Comparison of ENCODE assay signal across 23 cellular contexts in genomic region chr4:7885216-7886134, GRCh38. TPM values are rescaled to one million over a fixed set of nuclear protein-coding genes. Genes with fewer than 3 reads are reported as not detected.
DNase-seq lines count a peak whose midpoint lies in the region; ATAC-seq and TF ChIP-seq lines count a peak whose summit lies in the region.
"Had no signal": no experiment of that assay in that cellular context is flagged by ENCODE, and none has a peak within 500 bp of the region (broad histone marks: within the 10 kb centered on the region; RNA-seq: fewer than 3 reads in every experiment).

No MANE protein-coding gene starts in this region.

- no peak for ATAC-seq in SK-N-SH treated with all-trans-retinoic acid at 6 μM for 48 hours
- ATAC-seq in GM18861 (IDR thresholded peaks at IDR 0.05; ENCODE audit: unreplicated experiment): no peak
- ATAC-seq in left colon: no peak
- ATAC-seq in GM21723 (IDR thresholded peaks at IDR 0.05; ENCODE audit: unreplicated experiment): no peak
- ATAC-seq: activated CD4-positive, CD25-positive, alpha-beta regulatory T cell treated with anti-CD3 and anti-CD28 coated beads, Interleukin-2, amount 50 U/mL, for 24 hours; activated naive CD4-positive, alpha-beta T cell treated with anti-CD3 and anti-CD28 coated beads, Interleukin-2, amount 50 U/mL, for 72 hours; activated T-cell treated with anti-CD3 and anti-CD28 coated beads, Interleukin-2, amount 50 U/mL, for 72 hours; CD8-positive, alpha-beta T cell; left lung had no signal

- H2AFZ ChIP-seq in ACC112 (ENCODE audit: low read length, unreplicated experiment): no peak overlapping the region
- H2AFZ ChIP-seq in hepatocyte: no peak overlapping the region

- H3K9me2 ChIP-seq in hepatocyte (replicated peaks; ENCODE audit: insufficient read depth): no peaks in the 10 kb centered on the region

- H3K27ac ChIP-seq in ACC112 (ENCODE audit: low read depth, low read length): no peak overlapping the region
- H3K27ac ChIP-seq in hepatocyte: no peak overlapping the region
- H3K27ac ChIP-seq in rectal smooth muscle tissue (ENCODE audit: low read depth, low read length): peak overlapping the region; percentile 88
- H3K27ac ChIP-seq: epithelial cell of prostate, spleen had no signal

- H3K9me3 ChIP-seq in hepatocyte (ENCODE audit: low read depth): peaks cover 18% of the 10 kb centered on the region

- H3K9ac ChIP-seq in rectal smooth muscle tissue (ENCODE audit: low read length): no peak overlapping the region

- peaks cover 9% of the 10 kb centered on the region for H4K20me1 ChIP-seq in hepatocyte (ENCODE audit: insufficient read depth, poor library complexity, severe bottlenecking)

- WGBS in hepatocyte (ENCODE audit: low lambda C conversion rate, missing lambda C conversion rate): 86% methylated on average over 18 of the region's 18 CpGs

- peaks cover 22% of the 10 kb centered on the region; the same call in 1 of the 2 replicates for H3K36me3 ChIP-seq in ACC112 (ENCODE audit: insufficient read depth, low read length)
- H3K36me3 ChIP-seq in hepatocyte (replicated peaks; ENCODE audit: insufficient read depth, low read depth): no peaks in the 10 kb centered on the region
- no peaks in the 10 kb centered on the region for H3K36me3 ChIP-seq in rectal smooth muscle tissue (ENCODE audit: control insufficient read depth, insufficient read depth, low read length)
- H3K36me3 ChIP-seq: brain microvascular endothelial cell, left lung, spleen had no signal

- peak overlapping the region; percentile 28 for H3K4me2 ChIP-seq in hepatocyte

- no peak for DNase-seq in hepatocyte (ENCODE audit: low spot score)
- DNase-seq in T-helper 1 cell: no peak
- no peak for DNase-seq in left colon
- DNase-seq: activated CD8-positive, alpha-beta memory T cell treated with anti-CD3 and anti-CD28 coated beads for 24 hours; activated T-cell treated with anti-CD3 and anti-CD28 coated beads, Interleukin-2, amount 50 U/mL, for 72 hours; brain microvascular endothelial cell; CD8-positive, alpha-beta T cell; left lung; MG63; NCI-H1436; NCI-H748 treated with DMSO at 0.1 percent for 48 hours; OCI-M1; posterior cingulate gyrus; SHP77 treated with DMSO at 0.1 percent for 48 hours; spleen had no signal

- H3K4me3 ChIP-seq in ACC112 (ENCODE audit: low read depth, low read length) (peak overlapping the region; percentile 30; the same call in 1 of the 2 replicates), hepatocyte (no peak overlapping the region), rectal smooth muscle tissue (ENCODE audit: low read length) (no peak overlapping the region)
- H3K4me3 ChIP-seq: left lung, MG63, spleen had no signal

- H3K4me1 ChIP-seq in ACC112 (ENCODE audit: control insufficient read depth, insufficient read depth, low read length, unreplicated experiment) (peaks cover 48% of the 10 kb centered on the region), hepatocyte (ENCODE audit: insufficient read depth) (peaks cover 9% of the 10 kb centered on the region), rectal smooth muscle tissue (ENCODE audit: control insufficient read depth, insufficient read depth, low read length) (peaks cover 35% of the 10 kb centered on the region)
- H3K4me1 ChIP-seq: left lung had no signal

- H3K79me2 ChIP-seq in ACC112 (ENCODE audit: control insufficient read depth, insufficient read depth, low read length, unreplicated experiment): peaks cover 93% of the 10 kb centered on the region
- H3K79me2 ChIP-seq in hepatocyte: peaks cover 90% of the 10 kb centered on the region

- H3K27me3 ChIP-seq in ACC112 (ENCODE audit: insufficient read depth, low read length) (no peaks in the 10 kb centered on the region), hepatocyte (no peaks in the 10 kb centered on the region), rectal smooth muscle tissue (ENCODE audit: control insufficient read depth, insufficient read depth, low read length) (no peaks in the 10 kb centered on the region)
- H3K27me3 ChIP-seq: brain microvascular endothelial cell, left lung, MG63, spleen had no signal

- no peak for TF ChIP-seq CTCF in hepatocyte (IDR thresholded peaks at IDR 0.05; ENCODE audit: poor library complexity)

- intact Hi-C loops in left colon (cut with DNase I, micrococcal nuclease): no loop called here

TF ChIP-seq in SK-N-SH treated with all-trans-retinoic acid at 6 μM for 48 hours, 23 proteins besides CTCF, POLR2A, EP300 and RAD21:
- TF ChIP-seq ZNF8 (CRISPR knock-in tag; IDR thresholded peaks at IDR 0.05) (no peak), ZNF70 (CRISPR knock-in tag; IDR thresholded peaks at IDR 0.05) (peak; percentile 93)

RNA-seq across cellular contexts. Expression of gene AFAP1, which starts 54.2 kb away (rescaled TPM):
- total RNA-seq in hepatocyte: 12.6 and 16.2 TPM in 2 replicates
- 6.9 and 9.3 TPM in 2 replicates for polyA plus RNA-seq in hepatocyte
- total RNA-seq in left colon: 10 to 100 TPM; 41.2 to 46.2 TPM
